Comparison of ENCODE assay signal across 8 cellular contexts in genomic region chr4:112075129-112075753, GRCh38.
DNase-seq lines count a peak whose midpoint lies in the region; ATAC-seq and TF ChIP-seq lines count a peak whose summit lies in the region.

No MANE protein-coding gene starts in this region.

- H3K27ac ChIP-seq in liver (ENCODE audit: low read depth in 1 of 2, low read length in 2 of 2) = no peak overlapping the region

- H3K9me3 ChIP-seq in liver (ENCODE audit: control insufficient read depth in 4 of 4, low read length in 3 of 4) = no peaks in the 10 kb centered on the region

- TF ChIP-seq CTCF in liver (IDR thresholded peaks at IDR 0.05; ENCODE audit: low read depth, low read length, missing input control) = peak; percentile 83

- H3K36me3 ChIP-seq in liver (ENCODE audit: control insufficient read depth in 4 of 4, insufficient read depth in 3 of 4, low read depth in 1 of 4, low read length in 3 of 4) = no peaks in the 10 kb centered on the region

- no peak overlapping the region for H3K9ac ChIP-seq in liver (ENCODE audit: low read depth in 1 of 2, low read length in 2 of 2)

- no peaks in the 10 kb centered on the region for H3K27me3 ChIP-seq in liver (ENCODE audit: control insufficient read depth in 4 of 4, insufficient read depth in 4 of 4, low read length in 3 of 4)

- peak; percentile 65 to 76 for TF ChIP-seq RAD21 in liver (IDR thresholded peaks at IDR 0.05)

- H3K4me1 ChIP-seq in liver (ENCODE audit: control insufficient read depth in 4 of 4, insufficient read depth in 4 of 4, low read length in 3 of 4) = no peaks in the 10 kb centered on the region

- H3K4me3 ChIP-seq in liver (ENCODE audit: low read depth in 1 of 3, low read length in 3 of 3) = no peak overlapping the region

- DNase-seq in DMS 273 (lab: John Stamatoyannopoulos, UW; ENCODE audit: unreplicated experiment) (peak; percentile 69), DMS 273 treated with DMSO at 0.1 percent for 48 hours (lab: John Stamatoyannopoulos, UW) (no peak), OCI-M1 (lab: John Stamatoyannopoulos, UW) (peak; percentile 74), brain pericyte (ENCODE audit: low read depth, low spot score) (peak; percentile 8), GF-D8 (lab: John Stamatoyannopoulos, UW) (no peak)

- peak; percentile 73 for ATAC-seq in GM19372 (IDR thresholded peaks at IDR 0.05; ENCODE audit: low read depth, unreplicated experiment)
- peak; percentile 81 for ATAC-seq in HG03460 (IDR thresholded peaks at IDR 0.05; ENCODE audit: unreplicated experiment)

- WGBS in liver = 52% methylated on average over 4 of the region's 4 CpGs

TF ChIP-seq in liver, 16 proteins besides CTCF, POLR2A, EP300 and RAD21:
- no peak for TF ChIP-seq RXRA (IDR thresholded peaks at IDR 0.05)
- no peak for TF ChIP-seq ATF3 (IDR thresholded peaks at IDR 0.05)
- TF ChIP-seq SP1 (IDR thresholded peaks at IDR 0.05) = no peak

Comparison
In these comparisons a context has a peak if more than half of its experiments do, and no peak if none do; other contexts are left out.
1. DNase-seq: peak in DMS 273 (single experiment), OCI-M1 (single experiment) and brain pericyte (single experiment); none in DMS 273 treated with DMSO at 0.1 percent for 48 hours (single experiment) and GF-D8 (single experiment).